ENCODE assay signal across 24 cellular contexts in the genomic region with DNA sequence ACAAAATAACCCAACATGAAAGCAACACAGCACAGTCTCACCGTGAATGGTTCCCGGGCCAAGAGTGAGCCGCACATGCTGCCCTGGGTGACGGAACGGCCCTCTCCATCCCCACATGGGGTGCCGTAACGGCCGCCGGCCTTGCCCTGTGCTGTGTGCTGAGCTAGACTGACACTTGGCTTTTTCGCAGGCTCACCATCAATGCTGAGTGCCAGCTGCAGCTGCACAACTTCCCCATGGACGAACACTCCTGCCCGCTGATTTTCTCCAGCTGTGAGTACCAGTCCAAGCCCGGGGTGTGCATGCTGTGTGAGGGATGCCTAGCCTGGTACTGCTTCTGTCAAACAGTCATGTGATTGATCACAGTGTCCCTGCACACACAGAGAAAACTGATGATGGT.
DNase-seq lines count a peak whose midpoint lies in the region; ATAC-seq, FAIRE-seq and TF ChIP-seq lines count a peak whose summit lies in the region.
"Had no signal": no experiment of that assay in that cellular context is flagged by ENCODE, and none has a peak within 500 bp of the region (broad histone marks: within the 10 kb centered on the region; RNA-seq: fewer than 3 reads in every experiment).

No MANE protein-coding gene starts in this region.

- H3K79me2 ChIP-seq in astrocyte (ENCODE audit: insufficient read depth, low read length): no peaks in the 10 kb centered on the region

- no peak overlapping the region for H3K27ac Mint-ChIP-seq in astrocyte (ENCODE audit: unreplicated experiment)
- H3K27ac Mint-ChIP-seq in activated naive CD4-positive, alpha-beta T cell treated with anti-CD3 and anti-CD28 coated beads, Interleukin-2, amount 10 ng/mL, durations not matched to agents 7 days and 5 days: no peak overlapping the region

- H2AFZ ChIP-seq in astrocyte (ENCODE audit: low read depth, low read length): peak overlapping the region; percentile 56

- no peaks in the 10 kb centered on the region for H4K20me1 ChIP-seq in astrocyte (ENCODE audit: insufficient read depth, low read length)

- ATAC-seq in GM21529 (IDR thresholded peaks at IDR 0.05; ENCODE audit: unreplicated experiment): no peak
- no peak for ATAC-seq in GM21360 (IDR thresholded peaks at IDR 0.05; ENCODE audit: unreplicated experiment)
- ATAC-seq: activated T-cell treated with anti-CD3 and anti-CD28 coated beads, Interleukin-2, amount 50 U/mL, for 4 hours had no signal

- H3K4me2 ChIP-seq in astrocyte (ENCODE audit: low read length): peak overlapping the region; percentile 56

- peaks cover 3% of the 10 kb centered on the region for H3K4me1 ChIP-seq in astrocyte (ENCODE audit: insufficient read depth, low read length)
- H3K4me1 ChIP-seq: adrenal gland had no signal

- CTCF ChIA-PET in activated naive CD4-positive, alpha-beta T cell treated with anti-CD3 and anti-CD28 coated beads, Interleukin-2, amount 10 ng/mL, durations not matched to agents 7 days and 5 days (lab: Charles Lee): no interaction called here

- no peak for FAIRE-seq in astrocyte (lab: Jason Lieb, UNC)
- FAIRE-seq: H54, HTR-8/SVneo, RCC 7860, small intestine, urothelium cell line had no signal

- no peak overlapping the region for H3K27ac ChIP-seq in astrocyte (ENCODE audit: low read depth, low read length)
- H3K27ac ChIP-seq: adrenal gland had no signal

- H3K9ac ChIP-seq in astrocyte (ENCODE audit: low read length): no peak overlapping the region

- no peaks in the 10 kb centered on the region for H3K4me1 Mint-ChIP-seq in astrocyte (ENCODE audit: low read depth, unreplicated experiment)
- no peaks in the 10 kb centered on the region for H3K4me1 Mint-ChIP-seq in activated naive CD4-positive, alpha-beta T cell treated with anti-CD3 and anti-CD28 coated beads, Interleukin-2, amount 10 ng/mL, durations not matched to agents 7 days and 5 days

- peaks cover 2% of the 10 kb centered on the region for H3K9me3 ChIP-seq in astrocyte (ENCODE audit: insufficient read depth, low read depth, low read length)
- H3K9me3 ChIP-seq: adrenal gland had no signal

- H3K4me3 Mint-ChIP-seq in astrocyte (ENCODE audit: unreplicated experiment): no peak overlapping the region
- H3K4me3 Mint-ChIP-seq in activated naive CD4-positive, alpha-beta T cell treated with anti-CD3 and anti-CD28 coated beads, Interleukin-2, amount 10 ng/mL, durations not matched to agents 7 days and 5 days: no peak overlapping the region
- H3K4me3 Mint-ChIP-seq: activated T-cell treated with anti-CD3 and anti-CD28 coated beads, Interleukin-2, amount 50 U/mL, for 4 hours had no signal

- H3K27me3 Mint-ChIP-seq in astrocyte (ENCODE audit: low read depth, unreplicated experiment): peaks cover 3% of the 10 kb centered on the region
- no peaks in the 10 kb centered on the region for H3K27me3 Mint-ChIP-seq in activated naive CD4-positive, alpha-beta T cell treated with anti-CD3 and anti-CD28 coated beads, Interleukin-2, amount 10 ng/mL, durations not matched to agents 7 days and 5 days

- H3K36me3 Mint-ChIP-seq in astrocyte (ENCODE audit: low read depth, unreplicated experiment): no peaks in the 10 kb centered on the region
- H3K36me3 Mint-ChIP-seq in activated naive CD4-positive, alpha-beta T cell treated with anti-CD3 and anti-CD28 coated beads, Interleukin-2, amount 10 ng/mL, durations not matched to agents 7 days and 5 days: no peaks in the 10 kb centered on the region

- no peaks in the 10 kb centered on the region for H3K36me3 ChIP-seq in astrocyte (ENCODE audit: insufficient read depth, low read length)
- H3K36me3 ChIP-seq: adrenal gland had no signal

- no peak overlapping the region for H3K4me3 ChIP-seq in astrocyte (ENCODE audit: insufficient read depth, low read depth, low read length)
- H3K4me3 ChIP-seq: adrenal gland, lung had no signal

- H3K27me3 ChIP-seq in astrocyte (ENCODE audit: insufficient read depth, low read length): no peaks in the 10 kb centered on the region
- H3K27me3 ChIP-seq: adrenal gland had no signal

- TF ChIP-seq CTCF in astrocyte (IDR thresholded peaks at IDR 0.05; ENCODE audit: insufficient read depth, low read depth, low read length): no peak

- DNase-seq in SHP77 (lab: John Stamatoyannopoulos, UW) (peak; percentile 5 to 36), SHP77 treated with DMSO at 0.1 percent for 48 hours (lab: John Stamatoyannopoulos, UW) (no peak), astrocyte (ENCODE audit: low read depth) (no peak), midbrain (lab: John Stamatoyannopoulos, UW) (peak; percentile 14)
- DNase-seq in activated naive CD4-positive, alpha-beta T cell treated with anti-CD3 and anti-CD28 coated beads, Interleukin-2, amount 10 ng/mL, durations not matched to agents 7 days and 5 days: no peak
- DNase-seq in activated CD8-positive, alpha-beta memory T cell treated with anti-CD3 and anti-CD28 coated beads, Interleukin-2, amount 50 U/mL, for 48 hours: no peak
- DNase-seq: activated CD4-positive, alpha-beta T cell treated with anti-CD3 and anti-CD28 coated beads for 48 hours; activated naive CD4-positive, alpha-beta T cell; activated T-cell treated with anti-CD3 and anti-CD28 coated beads, Interleukin-2, amount 50 U/mL, for 4 hours; adrenal gland; GF-D8; KG1; kidney glomerular epithelial cell; NCI-H187 treated with DMSO at 0.1 percent for 48 hours; NCI-H446 treated with DMSO at 0.1 percent for 48 hours; small intestine; stimulated activated CD4-positive, alpha-beta T cell treated with anti-CD3 and anti-CD28 coated beads, Interleukin-2, amount 100 ng/mL, for 24 hours had no signal

- peaks cover 2% of the 10 kb centered on the region for H3K9me3 Mint-ChIP-seq in astrocyte (ENCODE audit: unreplicated experiment)
- H3K9me3 Mint-ChIP-seq in activated naive CD4-positive, alpha-beta T cell treated with anti-CD3 and anti-CD28 coated beads, Interleukin-2, amount 10 ng/mL, durations not matched to agents 7 days and 5 days: peaks cover 12% of the 10 kb centered on the region

Comparison
In these comparisons a context has a peak if more than half of its experiments do, and no peak if none do; other contexts are left out.
1. DNase-seq: peak in SHP77 (2 of 2) and midbrain (single experiment); none in SHP77 treated with DMSO at 0.1 percent for 48 hours (single experiment), astrocyte (single experiment), activated naive CD4-positive, alpha-beta T cell treated with anti-CD3 and anti-CD28 coated beads, Interleukin-2, amount 10 ng/mL, durations not matched to agents 7 days and 5 days (single experiment) and activated CD8-positive, alpha-beta memory T cell treated with anti-CD3 and anti-CD28 coated beads, Interleukin-2, amount 50 U/mL, for 48 hours (single experiment).